In the genomic region with DNA sequence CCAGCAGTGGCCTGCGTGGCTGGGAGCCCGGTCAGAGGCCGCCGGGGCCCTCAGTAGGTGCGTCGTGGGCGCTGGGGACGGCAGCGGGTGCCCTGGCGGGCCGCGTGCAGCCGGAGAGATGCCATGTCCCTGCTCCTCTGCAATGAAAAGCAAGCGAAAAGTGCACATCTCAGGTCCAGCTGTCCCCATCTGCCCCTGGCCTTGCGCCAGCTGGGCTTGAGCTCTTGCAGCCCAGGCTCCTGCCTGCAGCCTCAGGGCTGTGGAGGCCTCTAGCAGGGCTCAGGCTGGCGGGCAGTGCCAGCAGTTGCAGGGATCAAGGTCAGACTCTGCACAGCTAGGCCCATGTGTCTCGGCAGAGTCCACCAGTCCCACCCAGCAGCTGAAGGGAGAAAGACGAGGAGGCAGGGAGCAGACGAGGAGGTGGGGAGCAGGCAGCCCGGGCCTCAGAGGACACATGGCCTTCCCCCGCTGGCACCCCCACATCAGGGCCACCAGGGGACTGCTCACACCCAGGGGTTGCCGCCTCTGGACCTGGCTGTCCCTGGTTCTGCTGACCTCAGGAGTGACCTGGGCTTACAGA, we compare ENCODE assay signal across 1 cellular context.
TF ChIP-seq lines count a peak whose summit lies in the region.

No MANE protein-coding gene starts in this region.

TF ChIP-seq in HepG2, 621 proteins besides CTCF, POLR2A, EP300 and RAD21 (continued from another document and continues in another):
- TF ChIP-seq, protein P1, sequence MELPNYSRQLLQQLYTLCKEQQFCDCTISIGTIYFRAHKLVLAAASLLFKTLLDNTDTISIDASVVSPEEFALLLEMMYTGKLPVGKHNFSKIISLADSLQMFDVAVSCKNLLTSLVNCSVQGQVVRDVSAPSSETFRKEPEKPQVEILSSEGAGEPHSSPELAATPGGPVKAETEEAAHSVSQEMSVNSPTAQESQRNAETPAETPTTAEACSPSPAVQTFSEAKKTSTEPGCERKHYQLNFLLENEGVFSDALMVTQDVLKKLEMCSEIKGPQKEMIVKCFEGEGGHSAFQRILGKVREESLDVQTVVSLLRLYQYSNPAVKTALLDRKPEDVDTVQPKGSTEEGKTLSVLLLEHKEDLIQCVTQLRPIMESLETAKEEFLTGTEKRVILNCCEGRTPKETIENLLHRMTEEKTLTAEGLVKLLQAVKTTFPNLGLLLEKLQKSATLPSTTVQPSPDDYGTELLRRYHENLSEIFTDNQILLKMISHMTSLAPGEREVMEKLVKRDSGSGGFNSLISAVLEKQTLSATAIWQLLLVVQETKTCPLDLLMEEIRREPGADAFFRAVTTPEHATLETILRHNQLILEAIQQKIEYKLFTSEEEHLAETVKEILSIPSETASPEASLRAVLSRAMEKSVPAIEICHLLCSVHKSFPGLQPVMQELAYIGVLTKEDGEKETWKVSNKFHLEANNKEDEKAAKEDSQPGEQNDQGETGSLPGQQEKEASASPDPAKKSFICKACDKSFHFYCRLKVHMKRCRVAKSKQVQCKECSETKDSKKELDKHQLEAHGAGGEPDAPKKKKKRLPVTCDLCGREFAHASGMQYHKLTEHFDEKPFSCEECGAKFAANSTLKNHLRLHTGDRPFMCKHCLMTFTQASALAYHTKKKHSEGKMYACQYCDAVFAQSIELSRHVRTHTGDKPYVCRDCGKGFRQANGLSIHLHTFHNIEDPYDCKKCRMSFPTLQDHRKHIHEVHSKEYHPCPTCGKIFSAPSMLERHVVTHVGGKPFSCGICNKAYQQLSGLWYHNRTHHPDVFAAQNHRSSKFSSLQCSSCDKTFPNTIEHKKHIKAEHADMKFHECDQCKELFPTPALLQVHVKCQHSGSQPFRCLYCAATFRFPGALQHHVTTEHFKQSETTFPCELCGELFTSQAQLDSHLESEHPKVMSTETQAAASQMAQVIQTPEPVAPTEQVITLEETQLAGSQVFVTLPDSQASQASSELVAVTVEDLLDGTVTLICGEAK (IDR thresholded peaks at IDR 0.05), result no peak
- TF ChIP-seq, protein P1 (CRISPR knock-in tag; IDR thresholded peaks at IDR 0.05), result no peak
- no peak for TF ChIP-seq NPAS2 (CRISPR knock-in tag; IDR thresholded peaks at IDR 0.05; ENCODE audit: borderline replicate concordance)
- TF ChIP-seq ZNF253 (CRISPR knock-in tag; IDR thresholded peaks at IDR 0.05; ENCODE audit: borderline replicate concordance), result no peak
- TF ChIP-seq ZNF605 (CRISPR knock-in tag; IDR thresholded peaks at IDR 0.05), result peak; percentile 75
- peak; percentile 67 for TF ChIP-seq RARA (CRISPR knock-in tag; IDR thresholded peaks at IDR 0.05)
- peak; percentile 22 for TF ChIP-seq ZNF781 (CRISPR knock-in tag; IDR thresholded peaks at IDR 0.05; ENCODE audit: borderline replicate concordance, not compliant biosample characterization)
- no peak for TF ChIP-seq ZNF782 (CRISPR knock-in tag; IDR thresholded peaks at IDR 0.05; ENCODE audit: borderline replicate concordance)
- TF ChIP-seq ZNF468 (CRISPR knock-in tag; IDR thresholded peaks at IDR 0.05), result peak; percentile 18; the same call in 1 of the 2 replicates
- TF ChIP-seq ZC3H13 (CRISPR knock-in tag; IDR thresholded peaks at IDR 0.05), result peak; percentile 92; the same call in 1 of the 2 replicates
- TF ChIP-seq JARID2 (CRISPR knock-in tag; IDR thresholded peaks at IDR 0.05; ENCODE audit: insufficient replicate concordance), result no peak
- TF ChIP-seq NR2F6 (IDR thresholded peaks at IDR 0.05), result peak; percentile 51
- peak; percentile 68 for TF ChIP-seq NR2F6 (CRISPR knock-in tag; IDR thresholded peaks at IDR 0.05)
- TF ChIP-seq, protein P2, sequence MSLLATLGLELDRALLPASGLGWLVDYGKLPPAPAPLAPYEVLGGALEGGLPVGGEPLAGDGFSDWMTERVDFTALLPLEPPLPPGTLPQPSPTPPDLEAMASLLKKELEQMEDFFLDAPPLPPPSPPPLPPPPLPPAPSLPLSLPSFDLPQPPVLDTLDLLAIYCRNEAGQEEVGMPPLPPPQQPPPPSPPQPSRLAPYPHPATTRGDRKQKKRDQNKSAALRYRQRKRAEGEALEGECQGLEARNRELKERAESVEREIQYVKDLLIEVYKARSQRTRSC (CRISPR knock-in tag; IDR thresholded peaks at IDR 0.05; ENCODE audit: low read depth), result no peak; the same call in 1 of the 2 replicates
- TF ChIP-seq ZMYM3 (CRISPR knock-in tag; IDR thresholded peaks at IDR 0.05), result peak; percentile 39; the same call in 1 of the 2 replicates
- TF ChIP-seq, protein P3, sequence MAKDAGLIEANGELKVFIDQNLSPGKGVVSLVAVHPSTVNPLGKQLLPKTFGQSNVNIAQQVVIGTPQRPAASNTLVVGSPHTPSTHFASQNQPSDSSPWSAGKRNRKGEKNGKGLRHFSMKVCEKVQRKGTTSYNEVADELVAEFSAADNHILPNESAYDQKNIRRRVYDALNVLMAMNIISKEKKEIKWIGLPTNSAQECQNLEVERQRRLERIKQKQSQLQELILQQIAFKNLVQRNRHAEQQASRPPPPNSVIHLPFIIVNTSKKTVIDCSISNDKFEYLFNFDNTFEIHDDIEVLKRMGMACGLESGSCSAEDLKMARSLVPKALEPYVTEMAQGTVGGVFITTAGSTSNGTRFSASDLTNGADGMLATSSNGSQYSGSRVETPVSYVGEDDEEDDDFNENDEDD (CRISPR knock-in tag; IDR thresholded peaks at IDR 0.05; ENCODE audit: borderline replicate concordance), result peak; percentile 31; the same call in 1 of the 2 replicates
- TF ChIP-seq SMC3 (IDR thresholded peaks at IDR 0.05; ENCODE audit: low read length), result no peak
- peak; percentile 60 for TF ChIP-seq POLR2AphosphoS5 (IDR thresholded peaks at IDR 0.05; ENCODE audit: low read depth, low read length)
- TF ChIP-seq ZNF619 (CRISPR knock-in tag; IDR thresholded peaks at IDR 0.05), result peak; percentile 35; the same call in 1 of the 2 replicates
- TF ChIP-seq TBL1XR1 (IDR thresholded peaks at IDR 0.05; ENCODE audit: borderline replicate concordance, low read length, partially characterized antibody), result peak; percentile 13
- TF ChIP-seq ZNF446 (CRISPR knock-in tag; IDR thresholded peaks at IDR 0.05), result no peak
- peak; percentile 13; the same call in 1 of the 2 replicates for TF ChIP-seq GABPB1 (CRISPR knock-in tag; IDR thresholded peaks at IDR 0.05)
- TF ChIP-seq HOXA3 (CRISPR knock-in tag; IDR thresholded peaks at IDR 0.05), result peak; percentile 69
- TF ChIP-seq, protein P4, sequence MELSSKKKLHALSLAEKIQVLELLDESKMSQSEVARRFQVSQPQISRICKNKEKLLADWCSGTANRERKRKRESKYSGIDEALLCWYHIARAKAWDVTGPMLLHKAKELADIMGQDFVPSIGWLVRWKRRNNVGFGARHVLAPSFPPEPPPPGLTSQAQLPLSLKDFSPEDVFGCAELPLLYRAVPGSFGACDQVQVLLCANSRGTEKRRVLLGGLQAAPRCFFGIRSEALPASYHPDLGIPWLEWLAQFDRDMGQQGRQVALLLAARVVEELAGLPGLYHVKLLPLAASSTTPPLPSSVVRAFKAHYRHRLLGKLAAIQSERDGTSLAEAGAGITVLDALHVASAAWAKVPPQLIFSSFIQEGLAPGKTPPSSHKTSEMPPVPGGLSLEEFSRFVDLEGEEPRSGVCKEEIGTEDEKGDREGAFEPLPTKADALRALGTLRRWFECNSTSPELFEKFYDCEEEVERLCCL (CRISPR knock-in tag; IDR thresholded peaks at IDR 0.05; ENCODE audit: borderline replicate concordance), result peak; percentile 16; the same call in 1 of the 2 replicates
- no peak for TF ChIP-seq MIER2 (CRISPR knock-in tag; IDR thresholded peaks at IDR 0.05)
- TF ChIP-seq, protein P5, sequence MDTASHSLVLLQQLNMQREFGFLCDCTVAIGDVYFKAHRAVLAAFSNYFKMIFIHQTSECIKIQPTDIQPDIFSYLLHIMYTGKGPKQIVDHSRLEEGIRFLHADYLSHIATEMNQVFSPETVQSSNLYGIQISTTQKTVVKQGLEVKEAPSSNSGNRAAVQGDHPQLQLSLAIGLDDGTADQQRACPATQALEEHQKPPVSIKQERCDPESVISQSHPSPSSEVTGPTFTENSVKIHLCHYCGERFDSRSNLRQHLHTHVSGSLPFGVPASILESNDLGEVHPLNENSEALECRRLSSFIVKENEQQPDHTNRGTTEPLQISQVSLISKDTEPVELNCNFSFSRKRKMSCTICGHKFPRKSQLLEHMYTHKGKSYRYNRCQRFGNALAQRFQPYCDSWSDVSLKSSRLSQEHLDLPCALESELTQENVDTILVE (CRISPR knock-in tag; IDR thresholded peaks at IDR 0.05), result no peak
- peak; percentile 36 to 61; a peak in 2 of 4 replicates for TF ChIP-seq NR2F1 (CRISPR knock-in tag; IDR thresholded peaks at IDR 0.05)
- TF ChIP-seq, protein P6, sequence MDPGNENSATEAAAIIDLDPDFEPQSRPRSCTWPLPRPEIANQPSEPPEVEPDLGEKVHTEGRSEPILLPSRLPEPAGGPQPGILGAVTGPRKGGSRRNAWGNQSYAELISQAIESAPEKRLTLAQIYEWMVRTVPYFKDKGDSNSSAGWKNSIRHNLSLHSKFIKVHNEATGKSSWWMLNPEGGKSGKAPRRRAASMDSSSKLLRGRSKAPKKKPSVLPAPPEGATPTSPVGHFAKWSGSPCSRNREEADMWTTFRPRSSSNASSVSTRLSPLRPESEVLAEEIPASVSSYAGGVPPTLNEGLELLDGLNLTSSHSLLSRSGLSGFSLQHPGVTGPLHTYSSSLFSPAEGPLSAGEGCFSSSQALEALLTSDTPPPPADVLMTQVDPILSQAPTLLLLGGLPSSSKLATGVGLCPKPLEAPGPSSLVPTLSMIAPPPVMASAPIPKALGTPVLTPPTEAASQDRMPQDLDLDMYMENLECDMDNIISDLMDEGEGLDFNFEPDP (CRISPR knock-in tag; conservative IDR thresholded peaks at IDR 0.05), result 0 out of 2 replicates have a peak, but pooled peaks have one; percentile 84
- TF ChIP-seq AKAP8 (CRISPR knock-in tag; IDR thresholded peaks at IDR 0.05), result peak; percentile 99
- TF ChIP-seq ADNP (CRISPR knock-in tag; IDR thresholded peaks at IDR 0.05), result no peak
- no peak for TF ChIP-seq SP5 (CRISPR knock-in tag; IDR thresholded peaks at IDR 0.05; ENCODE audit: borderline replicate concordance, low read depth)
- TF ChIP-seq TOPORS (CRISPR knock-in tag; IDR thresholded peaks at IDR 0.05), result no peak
- TF ChIP-seq, protein P7, sequence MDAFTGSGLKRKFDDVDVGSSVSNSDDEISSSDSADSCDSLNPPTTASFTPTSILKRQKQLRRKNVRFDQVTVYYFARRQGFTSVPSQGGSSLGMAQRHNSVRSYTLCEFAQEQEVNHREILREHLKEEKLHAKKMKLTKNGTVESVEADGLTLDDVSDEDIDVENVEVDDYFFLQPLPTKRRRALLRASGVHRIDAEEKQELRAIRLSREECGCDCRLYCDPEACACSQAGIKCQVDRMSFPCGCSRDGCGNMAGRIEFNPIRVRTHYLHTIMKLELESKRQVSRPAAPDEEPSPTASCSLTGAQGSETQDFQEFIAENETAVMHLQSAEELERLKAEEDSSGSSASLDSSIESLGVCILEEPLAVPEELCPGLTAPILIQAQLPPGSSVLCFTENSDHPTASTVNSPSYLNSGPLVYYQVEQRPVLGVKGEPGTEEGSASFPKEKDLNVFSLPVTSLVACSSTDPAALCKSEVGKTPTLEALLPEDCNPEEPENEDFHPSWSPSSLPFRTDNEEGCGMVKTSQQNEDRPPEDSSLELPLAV (CRISPR knock-in tag; conservative IDR thresholded peaks at IDR 0.05; ENCODE audit: low read depth), result no peak
- TF ChIP-seq ZBTB7B (CRISPR knock-in tag; IDR thresholded peaks at IDR 0.05), result peak; percentile 82
- TF ChIP-seq U2AF2 (IDR thresholded peaks at IDR 0.05; ENCODE audit: low read depth, low read length), result 0 out of 2 replicates have a peak, but pooled peaks have one; percentile 18
- TF ChIP-seq, protein P8, sequence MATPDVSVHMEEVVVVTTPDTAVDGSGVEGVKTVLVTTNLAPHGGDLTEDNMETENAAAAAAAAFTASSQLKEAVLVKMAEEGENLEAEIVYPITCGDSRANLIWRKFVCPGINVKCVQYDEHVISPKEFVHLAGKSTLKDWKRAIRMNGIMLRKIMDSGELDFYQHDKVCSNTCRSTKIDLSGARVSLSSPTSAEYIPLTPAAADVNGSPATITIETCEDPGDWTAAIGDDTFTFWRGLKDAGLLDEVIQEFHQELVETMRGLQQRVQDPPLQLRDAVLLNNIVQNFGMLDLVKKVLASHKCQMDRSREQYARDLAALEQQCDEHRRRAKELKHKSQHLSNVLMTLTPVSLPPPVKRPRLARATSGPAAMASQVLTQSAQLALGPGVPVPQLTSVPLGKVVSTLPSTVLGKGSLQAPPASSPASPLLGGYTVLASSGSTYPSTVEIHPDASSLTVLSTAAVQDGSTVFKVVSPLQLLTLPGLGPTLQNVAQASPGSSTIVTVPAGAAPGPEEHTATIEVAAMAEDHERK (CRISPR knock-in tag; IDR thresholded peaks at IDR 0.05; ENCODE audit: low read depth), result no peak
- TF ChIP-seq CAMTA2 (CRISPR knock-in tag; IDR thresholded peaks at IDR 0.05; ENCODE audit: borderline replicate concordance), result no peak
- TF ChIP-seq ZNF879 (CRISPR knock-in tag; IDR thresholded peaks at IDR 0.05), result 0 out of 2 replicates have a peak, but pooled peaks have one; percentile 91
